ENCODE assay signal across 12 cellular contexts in genomic region chr5:80656425-80656824, GRCh38. TPM values are rescaled to one million over a fixed set of nuclear protein-coding genes. Genes with fewer than 3 reads are reported as not detected.
A peak's percentile ranks its signal among the peaks of the same experiment; 100 is the strongest.
DNase-seq lines count a peak whose midpoint lies in the region; ATAC-seq and TF ChIP-seq lines count a peak whose summit lies in the region.
"Had no signal": no experiment of that assay in that cellular context is flagged by ENCODE, and none has a peak within 500 bp of the region (broad histone marks: within the 10 kb centered on the region; RNA-seq: fewer than 3 reads in every experiment).

No MANE protein-coding gene starts in this region.

- POLR2A ChIA-PET in Panc1 (lab: Charles Lee), result no interaction called here

- H3K4me3 ChIP-seq in Panc1 (ENCODE audit: low read depth in 2 of 2, low read length in 2 of 2) (no peak overlapping the region), endodermal cell (ENCODE audit: low read length) (peak overlapping the region; percentile 96)
- H3K4me3 ChIP-seq: HAP-1 had no signal

- H3K36me3 ChIP-seq in Panc1 (ENCODE audit: control insufficient read depth, insufficient read depth, low read length) (no peaks in the 10 kb centered on the region; the same call in 1 of the 2 replicates), endodermal cell (ENCODE audit: control insufficient read depth, insufficient read depth, low read length) (peaks cover 50% of the 10 kb centered on the region)

- DNase-seq in A172 (ENCODE audit: low spot score) (peak; percentile 7), ELR (ENCODE audit: low read depth) (peak; percentile 50), Panc1 (ENCODE audit: low read depth, low spot score) (no peak), endodermal cell (no peak), NCI-H1930 (lab: John Stamatoyannopoulos, UW) (no peak), substantia nigra (lab: John Stamatoyannopoulos, UW) (no peak)
- no peak for DNase-seq in NK-92 treated with Interleukin-12 subunit alpha and Interleukin-12 subunit beta, amount 100 ng/mL, for 24 hours (lab: John Stamatoyannopoulos, UW)
- DNase-seq: adrenal gland, DMS153, SHP77 had no signal

- no peak overlapping the region for H3K9ac ChIP-seq in endodermal cell (ENCODE audit: extremely low read depth, low read length, poor library complexity, severe bottlenecking)

- TF ChIP-seq CTCF in Panc1 (IDR thresholded peaks at IDR 0.05), result peak; percentile 31
- TF ChIP-seq CTCF in endodermal cell (conservative IDR thresholded peaks at IDR 0.05), result peak; percentile 66

- no peaks in the 10 kb centered on the region for H3K27me3 Mint-ChIP-seq in endodermal cell (ENCODE audit: insufficient read depth)

- in situ Hi-C loops in Panc1 (cut with HindIII; ENCODE audit: low pct_unique_long_range_greater_than_20kb, low sequenced_read_pairs), result no loop called here

- peaks cover 17% of the 10 kb centered on the region for H3K4me1 ChIP-seq in Panc1 (ENCODE audit: control insufficient read depth, insufficient read depth, low read length)
- H3K4me1 ChIP-seq in endodermal cell (ENCODE audit: control insufficient read depth, insufficient read depth, low read length), result no peaks in the 10 kb centered on the region

- 60% methylated on average over 1 of the region's 1 CpG; no CpG with 5 or more reads in 1 of the 2 experiments for WGBS in endodermal cell (ENCODE audit: insufficient coverage in 1 of 2, insufficient read length in 1 of 2), 2 experiments

- peaks cover 49% of the 10 kb centered on the region for H3K36me3 Mint-ChIP-seq in endodermal cell (ENCODE audit: low read depth)

- H3K9me3 ChIP-seq in Panc1 (ENCODE audit: control insufficient read depth, insufficient read depth, low read depth, low read length) (no peaks in the 10 kb centered on the region), endodermal cell (ENCODE audit: control insufficient read depth, low read length) (no peaks in the 10 kb centered on the region)
- H3K9me3 ChIP-seq: adrenal gland, HAP-1 had no signal

- no peak overlapping the region for H3K4me3 Mint-ChIP-seq in endodermal cell

- H3K27ac Mint-ChIP-seq in endodermal cell, result no peak overlapping the region

- H3K4me1 Mint-ChIP-seq in endodermal cell, result peaks cover 16% of the 10 kb centered on the region

- BruUV-seq in Panc1 (replicated peaks; lab: Mats Ljungman, UMichigan), result no TSS peak

- no peak for ATAC-seq in Panc1
- no peak for ATAC-seq in HG02623 (IDR thresholded peaks at IDR 0.05; ENCODE audit: unreplicated experiment)

- CTCF ChIA-PET in Panc1 (lab: Charles Lee), result interaction anchor here (0.5 kb wide), 1 partner anchor 563 kb away, joined by 5 read pairs; no protein-coding TSS in a partner anchor

- intact Hi-C loops in Panc1 (cut with micrococcal nuclease; ENCODE audit: unreplicated experiment), result no loop called here

- H3K27me3 ChIP-seq in Panc1 (ENCODE audit: control insufficient read depth, insufficient read depth, low read length), result no peaks in the 10 kb centered on the region
- no peaks in the 10 kb centered on the region for H3K27me3 ChIP-seq in endodermal cell (ENCODE audit: control insufficient read depth, insufficient read depth, low read length, poor library complexity, severe bottlenecking)
- H3K27me3 ChIP-seq: adrenal gland had no signal

- H3K27ac ChIP-seq in Panc1 (ENCODE audit: low read length), result peak overlapping the region; percentile 94; the same call in 1 of the 2 replicates
- H3K27ac ChIP-seq in endodermal cell (ENCODE audit: low read depth, low read length), result no peak overlapping the region
- H3K27ac ChIP-seq in substantia nigra (ENCODE audit: low read depth, low read length, poor library complexity, severe bottlenecking), result no peak overlapping the region
- H3K27ac ChIP-seq: adrenal gland had no signal

- H3K9me3 Mint-ChIP-seq in endodermal cell, result peaks cover 5% of the 10 kb centered on the region

RNA-seq across cellular contexts. Expression of gene DHFR, which starts 1.6 kb away (rescaled TPM):
- total RNA-seq in A172 (2014; rRNA removed; shearing (Covaris generic)), result 147 and 155 TPM in 2 replicates
- 51.5 TPM for total RNA-seq in Panc1 (2021; ENCODE audit: unreplicated experiment)
- polyA plus RNA-seq in Panc1 (2012; ENCODE audit: insufficient read length), result 28.3 TPM
- total RNA-seq in endodermal cell, result 10 to 100 TPM; 48.6 to 58.5 TPM
- polyA plus RNA-seq in endodermal cell (2013, experiment 1 of 2), result 72.5 TPM
- polyA plus RNA-seq in endodermal cell (2013, experiment 2 of 2), result 60.0 TPM

RNA-seq across cellular contexts. Expression of gene MSH3, which starts 2.0 kb away (rescaled TPM):
- total RNA-seq in A172 (2014; rRNA removed; shearing (Covaris generic)), result 16.1 and 21.4 TPM in 2 replicates
- 18.9 TPM for total RNA-seq in Panc1 (2021; ENCODE audit: unreplicated experiment)
- polyA plus RNA-seq in Panc1 (2012; ENCODE audit: insufficient read length), result 6.6 TPM
- 10 to 100 TPM; 17.3 to 25.2 TPM for total RNA-seq in endodermal cell
- polyA plus RNA-seq in endodermal cell (2013, experiment 1 of 2), result 14.0 TPM
- 12.4 TPM for polyA plus RNA-seq in endodermal cell (2013, experiment 2 of 2)

Comparison
In these comparisons a context has a peak if more than half of its experiments do, and no peak if none do; other contexts are left out.
1. DNase-seq: peak in A172 (single experiment) and ELR (single experiment); none in Panc1 (single experiment), endodermal cell (single experiment), NCI-H1930 (0 of 2), substantia nigra (0 of 49) and NK-92 treated with Interleukin-12 subunit alpha and Interleukin-12 subunit beta, amount 100 ng/mL, for 24 hours (single experiment).